In the genomic region with DNA sequence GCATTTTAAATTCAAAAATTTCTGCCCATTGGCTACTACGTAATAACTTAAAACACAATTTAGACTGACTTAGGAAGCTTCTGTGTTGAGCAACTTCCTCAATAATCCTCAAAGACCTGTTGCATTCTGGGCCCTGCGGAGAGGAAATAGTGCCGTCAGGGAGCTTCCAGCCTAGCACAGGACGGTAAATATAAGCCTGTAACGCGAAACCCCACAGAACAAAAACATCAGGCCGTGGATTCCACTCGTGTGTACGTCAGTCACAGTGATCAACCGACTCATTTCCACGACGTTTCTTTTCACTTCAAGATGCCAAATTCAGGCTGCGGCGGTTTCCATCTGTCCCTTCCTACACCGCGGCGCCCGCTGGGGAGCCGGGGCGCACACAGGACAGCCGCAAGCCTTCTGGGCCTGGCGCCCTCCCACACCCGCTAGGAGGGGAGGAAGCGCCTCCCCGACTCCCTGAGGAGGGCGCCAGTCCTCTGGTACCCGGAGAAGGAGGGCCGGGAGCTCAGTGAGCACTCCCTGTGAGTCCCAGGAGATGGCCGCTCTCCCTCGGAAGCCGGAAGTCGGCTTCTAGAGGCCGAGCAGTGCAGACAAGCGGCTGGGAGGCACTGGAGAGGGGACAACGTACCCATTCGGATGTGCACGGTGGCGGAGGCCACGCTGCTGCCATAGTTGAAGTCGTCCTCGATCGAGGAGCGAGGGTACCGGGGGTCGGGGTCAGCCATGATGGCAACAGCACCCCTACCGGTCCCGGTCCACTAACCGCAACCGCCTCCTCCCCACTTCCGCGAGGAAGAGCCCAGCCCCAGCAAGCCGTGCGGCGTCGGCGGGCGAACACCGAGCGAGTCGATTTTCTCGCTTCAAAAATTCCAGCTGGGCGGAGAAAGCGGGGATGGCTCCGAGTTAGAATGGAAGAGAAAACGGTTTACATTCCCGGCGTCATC, we compare ENCODE assay signal across 8 cellular contexts. TPM values are rescaled to one million over a fixed set of nuclear protein-coding genes. Genes with fewer than 3 reads are reported as not detected.
DNase-seq lines count a peak whose midpoint lies in the region; ATAC-seq and TF ChIP-seq lines count a peak whose summit lies in the region.

A gene with protein sequence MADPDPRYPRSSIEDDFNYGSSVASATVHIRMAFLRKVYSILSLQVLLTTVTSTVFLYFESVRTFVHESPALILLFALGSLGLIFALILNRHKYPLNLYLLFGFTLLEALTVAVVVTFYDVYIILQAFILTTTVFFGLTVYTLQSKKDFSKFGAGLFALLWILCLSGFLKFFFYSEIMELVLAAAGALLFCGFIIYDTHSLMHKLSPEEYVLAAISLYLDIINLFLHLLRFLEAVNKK (minus strand): TSS at position 776 of the 950 bp plus-strand sequence. CDS start 45 bp downstream, at position 731.

- dilution Hi-C loops in IMR-90 (cut with HindIII; ENCODE audit: low sequenced_read_pairs, unreplicated experiment) = no loop called here

- H3K36me3 ChIP-seq in IMR-90 (ENCODE audit: control insufficient read depth, insufficient read depth, low read length) (no peaks in the 10 kb centered on the region; the same call in 1 of the 2 replicates), OCI-LY7 (ENCODE audit: insufficient read depth, low read length) (peaks cover 33% of the 10 kb centered on the region), mucosa of descending colon (ENCODE audit: low read depth) (no peaks in the 10 kb centered on the region)

- POLR2A ChIA-PET in IMR-90 (lab: Charles Lee; ENCODE audit: unreplicated experiment) = interaction anchor here (0.6 to 1.0 kb wide), 8 partner anchors 11 to 862 kb away, joined by 3 to 7 read pairs (median 4); no protein-coding TSS in a partner anchor
- POLR2A ChIA-PET in OCI-LY7 (lab: Charles Lee) = interaction anchor here (0.6 to 2.6 kb wide), 23 partner anchors 9 to 523 kb away, joined by 3 to 30 read pairs (median 4); a partner anchor contains a TSS

- peak within 1 kb of the TSS; percentile 97 for H2BK5ac ChIP-seq in IMR-90 (ENCODE audit: low read depth, low read length, poor library complexity, severe bottlenecking)

- no peaks in the 10 kb centered on the region for H3K9me2 ChIP-seq in OCI-LY7 (ENCODE audit: insufficient read depth, low read length)

- peaks cover 2% of the 10 kb centered on the region; the same call in 1 of the 2 replicates for H3K4me1 ChIP-seq in IMR-90 (ENCODE audit: control insufficient read depth, insufficient read depth, low read length)
- H3K4me1 ChIP-seq in OCI-LY7 (ENCODE audit: insufficient read depth, low read length, poor library complexity, severe bottlenecking) = peaks cover 23% of the 10 kb centered on the region
- peaks cover 18% of the 10 kb centered on the region for H3K4me1 ChIP-seq in mucosa of descending colon (ENCODE audit: low read depth)

- H3K56ac ChIP-seq in IMR-90 (ENCODE audit: extremely low read depth, insufficient read depth, low read length) = peak within 1 kb of the TSS; percentile 97

- peak within 1 kb of the TSS; percentile 99 for H4K91ac ChIP-seq in IMR-90 (ENCODE audit: insufficient read depth, low read depth, low read length)

- TF ChIP-seq CTCF in IMR-90 (conservative IDR thresholded peaks at IDR 0.05; ENCODE audit: low read depth, low read length) (peak; percentile 34), OCI-LY7 (conservative IDR thresholded peaks at IDR 0.05; ENCODE audit: low read length) (peak; percentile 73), epithelial cell of esophagus (IDR thresholded peaks at IDR 0.05; ENCODE audit: insufficient read depth, low read depth, low read length, missing control alignments) (peak; percentile 46), mucosa of descending colon (IDR thresholded peaks at IDR 0.05) (peak; percentile 33)

- peaks cover 17 to 27% of the 10 kb centered on the region in 2 experiments; a peak in 3 of 4 replicates for H3K79me1 ChIP-seq in IMR-90 (ENCODE audit: low read depth in 1 of 2, low read length in 2 of 2)

- peak; percentile 19; the same call in 1 of the 2 replicates for TF ChIP-seq RAD21 in IMR-90 (IDR thresholded peaks at IDR 0.05; ENCODE audit: low read length)

- ATAC-seq in GM21528 (IDR thresholded peaks at IDR 0.05; ENCODE audit: low FRiP score, unreplicated experiment) = peak; percentile 88
- ATAC-seq in IMR-90 (ENCODE audit: low read depth) = peak; percentile 92
- ATAC-seq in mucosa of descending colon = peak; percentile 96

- H3K23ac ChIP-seq in IMR-90 (ENCODE audit: low read depth, low read length) = peak within 1 kb of the TSS; percentile 97

- H3K4me2 ChIP-seq in IMR-90 (ENCODE audit: low read depth, low read length) (peak within 1 kb of the TSS; percentile 92), OCI-LY7 (ENCODE audit: low read length) (peak within 1 kb of the TSS; percentile 80)

- in situ Hi-C loops in IMR-90 (cut with MboI; ENCODE audit: low sequenced_read_pairs) = loop anchor here (25.0 kb wide), 1 partner anchor 243 kb away; no protein-coding TSS in a partner anchor

- peak within 1 kb of the TSS; percentile 95 for H3K9ac ChIP-seq in IMR-90 (ENCODE audit: low read depth, low read length)

- H3K18ac ChIP-seq in IMR-90 (ENCODE audit: low read depth, low read length) = peak within 1 kb of the TSS; percentile 96

- H2BK15ac ChIP-seq in IMR-90 (ENCODE audit: low read depth, low read length) = peak within 1 kb of the TSS; percentile 94; the same call in 2 of the 3 replicates

- H2AFZ ChIP-seq in IMR-90 (replicated peaks; ENCODE audit: low read length, poor library complexity) (peak within 1 kb of the TSS; percentile 99), OCI-LY7 (ENCODE audit: low read length) (peak within 1 kb of the TSS; percentile 35)

- CTCF ChIA-PET in IMR-90 (lab: Yijun Ruan, JAX) (interaction anchor here (0.6 to 2.2 kb wide), 5 partner anchors 12 to 1298 kb away, joined by 3 to 7 read pairs (median 3); no protein-coding TSS in a partner anchor), OCI-LY7 (lab: Charles Lee; ENCODE audit: unreplicated experiment) (interaction anchor here (0.6 to 1.6 kb wide), 4 partner anchors 10 to 1099 kb away, joined by 3 to 4 read pairs (median 4); no protein-coding TSS in a partner anchor)

- peak within 1 kb of the TSS; percentile 93 for H2AK9ac ChIP-seq in IMR-90 (replicated peaks; ENCODE audit: low read depth, low read length, poor library complexity)

- no peaks in the 10 kb centered on the region for H3K9me1 ChIP-seq in IMR-90 (ENCODE audit: insufficient read depth, low read length)

- BruUV-seq in IMR-90 (replicated peaks; lab: Mats Ljungman, UMichigan) (no TSS peak), OCI-LY7 (replicated peaks; lab: Mats Ljungman, UMichigan) (TSS peak; percentile 93)

- DNase-seq in DMS153 (lab: John Stamatoyannopoulos, UW) (peak; percentile 90), IMR-90 (peak; percentile 95), OCI-LY7 (ENCODE audit: low spot score) (peak; percentile 91), activated T-cell treated with anti-CD3 and anti-CD28 coated beads for 1 hour (ENCODE audit: low read depth) (peak; percentile 73), epithelial cell of esophagus (ENCODE audit: low read depth) (peak; percentile 87), mucosa of descending colon (peak; percentile 91 to 93 (median 92))
- peak; percentile 75 for DNase-seq in stimulated activated CD8-positive, alpha-beta memory T cell treated with anti-CD3 and anti-CD28 coated beads, Interleukin-4, amount 100 ng/mL, for 24 hours (ENCODE audit: low read depth)

- TF ChIP-seq POLR2A in IMR-90 (IDR thresholded peaks at IDR 0.05; ENCODE audit: low read depth, low read length) = peak; percentile 80

- H2BK20ac ChIP-seq in IMR-90 (ENCODE audit: low read depth, low read length) = peak within 1 kb of the TSS; percentile 85

- WGBS in IMR-90 (ENCODE audit: extremely low coverage in 2 of 2, insufficient read length in 1 of 2), 2 experiments = 1% methylated on average over 26 of the region's 67 CpGs; no CpG with 5 or more reads in 1 of the 2 experiments

- H3K79me2 ChIP-seq in OCI-LY7 (ENCODE audit: insufficient read depth, low read depth, low read length) = peaks cover 46% of the 10 kb centered on the region

- peak within 1 kb of the TSS; percentile 99 for H4K5ac ChIP-seq in IMR-90 (ENCODE audit: low read depth, low read length)

- peak within 1 kb of the TSS; percentile 83 for H3K4me3 ChIP-seq in IMR-90 (ENCODE audit: insufficient read depth, low read depth, low read length)
- H3K4me3 ChIP-seq in OCI-LY7 (ENCODE audit: low read depth, low read length, poor library complexity, severe bottlenecking) = peak within 1 kb of the TSS; percentile 80
- peak within 1 kb of the TSS; percentile 86 for H3K4me3 ChIP-seq in epithelial cell of esophagus (ENCODE audit: low read length)
- H3K4me3 ChIP-seq in mucosa of descending colon = peak within 1 kb of the TSS; percentile 89

- peak within 1 kb of the TSS; percentile 89 to 100 for H4K8ac ChIP-seq in IMR-90 (ENCODE audit: low read depth in 2 of 2, low read length in 2 of 2)

- peak within 1 kb of the TSS; percentile 97 for H3K14ac ChIP-seq in IMR-90 (replicated peaks; ENCODE audit: low read depth, low read length)

- peak within 1 kb of the TSS; percentile 94 for H2AK5ac ChIP-seq in IMR-90 (ENCODE audit: low read depth, low read length)

- peak within 1 kb of the TSS; percentile 96 for H2BK120ac ChIP-seq in IMR-90 (ENCODE audit: low read depth, low read length)

- H4K20me1 ChIP-seq in IMR-90 (ENCODE audit: insufficient read depth, low read length) (no peaks in the 10 kb centered on the region), OCI-LY7 (ENCODE audit: insufficient read depth, low read length) (no peaks in the 10 kb centered on the region)

- H3K4ac ChIP-seq in IMR-90 (ENCODE audit: low read depth, low read length) = peak within 1 kb of the TSS; percentile 97

- intact Hi-C loops in IMR-90 (cut with micrococcal nuclease) = no loop called here
- intact Hi-C loops in OCI-LY7 (cut with micrococcal nuclease; ENCODE audit: unreplicated experiment) = loop anchor here (1.0 to 5.0 kb wide), 4 partner anchors 39 to 448 kb away; a partner anchor contains a TSS
- intact Hi-C loops in mucosa of descending colon (cut with DNase I, micrococcal nuclease) = no loop called here

- H3K27me3 ChIP-seq in IMR-90 (ENCODE audit: control insufficient read depth, insufficient read depth, low read length) = no peaks in the 10 kb centered on the region

- peak within 1 kb of the TSS; percentile 99 for H3K27ac ChIP-seq in IMR-90 (ENCODE audit: insufficient read depth, low read length)
- peak within 1 kb of the TSS; percentile 93 for H3K27ac ChIP-seq in OCI-LY7 (ENCODE audit: low read depth, low read length, poor library complexity, severe bottlenecking)

- H3K9me3 ChIP-seq in IMR-90 (ENCODE audit: control insufficient read depth, insufficient read depth, low read length) = peaks cover 2% of the 10 kb centered on the region; the same call in 1 of the 2 replicates
- peaks cover 21% of the 10 kb centered on the region for H3K9me3 ChIP-seq in OCI-LY7 (ENCODE audit: low read length)
- no peaks in the 10 kb centered on the region for H3K9me3 ChIP-seq in mucosa of descending colon

TF ChIP-seq in IMR-90, 13 proteins besides CTCF, POLR2A, EP300 and RAD21 (continues in another document):
- peak; percentile 4; the same call in 1 of the 2 replicates for TF ChIP-seq SMC3 (IDR thresholded peaks at IDR 0.05; ENCODE audit: low read depth, low read length)

RNA-seq across cellular contexts. Expression of the gene that starts here (rescaled TPM):
- total RNA-seq in IMR-90 (2012; rRNA removed) (59.3 and 89.7 TPM in 2 replicates), OCI-LY7 (2022) (57.0 and 62.7 TPM in 2 replicates), mucosa of descending colon (100 to 1,000 TPM; 117 to 178 (median 157) TPM)
- polyA plus RNA-seq in IMR-90 (2012; rRNA removed) = 33.7 and 38.7 TPM in 2 replicates
- 79.5 and 106 TPM in 2 replicates for polyA plus RNA-seq in IMR-90 (2012; cell fraction: cytosol; rRNA removed)
- polyA plus RNA-seq in IMR-90 (2012; cell fraction: nucleus; rRNA removed; ENCODE audit: low replicate concordance) = 12.2 and 34.5 TPM in 2 replicates
- total RNA-seq in OCI-LY7 (2014; rRNA removed; shearing (Covaris generic)) = 16.0 and 19.2 TPM in 2 replicates

Comparison
In these comparisons a context has a peak if more than half of its experiments do, and no peak if none do; other contexts are left out.
1. Peak in every context shown above with its lines: DNase-seq, ATAC-seq, H3K4me3 ChIP-seq and H3K27ac ChIP-seq.